Comparison of ENCODE assay signal across 1 cellular context in the genomic region with DNA sequence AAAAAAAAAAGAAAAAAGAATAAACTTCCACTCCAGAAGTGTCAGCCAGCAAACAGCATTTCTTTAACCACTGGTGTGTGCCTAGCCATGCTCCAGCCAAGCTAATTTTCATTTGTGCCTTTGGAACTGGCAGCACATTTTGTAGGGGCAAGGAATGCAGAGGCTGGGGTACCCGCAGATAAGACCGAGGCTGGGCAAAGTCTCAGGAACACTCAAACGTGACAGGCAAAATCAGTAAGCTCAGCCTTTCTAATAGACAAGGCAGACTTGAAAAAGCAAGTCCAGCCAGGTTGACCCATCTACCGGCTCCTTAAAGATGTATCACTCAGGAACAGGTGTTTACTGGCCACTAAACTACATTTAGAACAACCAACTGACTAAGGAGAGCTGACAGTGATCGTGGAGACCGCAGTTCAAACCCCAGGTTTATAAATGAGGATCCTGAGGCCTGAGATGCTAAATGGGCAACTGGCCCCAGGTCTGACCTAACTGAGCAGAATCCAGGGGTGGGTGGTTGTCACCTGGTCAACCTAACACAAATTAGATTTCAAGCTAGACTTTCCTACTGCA.
TF ChIP-seq lines count a peak whose summit lies in the region.

No MANE protein-coding gene starts in this region.

TF ChIP-seq in H1, 55 proteins besides CTCF, POLR2A, EP300 and RAD21:
- TF ChIP-seq TAF1 (IDR thresholded peaks at IDR 0.05; ENCODE audit: low read depth, low read length) (no peak), YY1 (IDR thresholded peaks at IDR 0.05; ENCODE audit: low read depth, low read length) (no peak), CEBPB (IDR thresholded peaks at IDR 0.05; ENCODE audit: low read depth, low read length) (no peak), JUND (IDR thresholded peaks at IDR 0.05; ENCODE audit: low read length) (no peak), MAFK (IDR thresholded peaks at IDR 0.05; ENCODE audit: low read depth, low read length) (no peak), POLR2AphosphoS5 (IDR thresholded peaks at IDR 0.05; ENCODE audit: low read depth, low read length) (no peak), HDAC2 (IDR thresholded peaks at IDR 0.05; ENCODE audit: borderline replicate concordance in 1 of 2, low read depth in 2 of 2, low read length in 2 of 2) (no peak), RNF2 (IDR thresholded peaks at IDR 0.05; ENCODE audit: borderline replicate concordance, low read depth, low read length, missing control alignments, poor library complexity, severe bottlenecking) (no peak), TAF7 (optimal IDR thresholded peaks at IDR 0.05; ENCODE audit: borderline replicate concordance, low read depth, low read length) (no peak), KDM4A (IDR thresholded peaks at IDR 0.05; ENCODE audit: low read depth, low read length, severe bottlenecking) (no peak), EGR1 (IDR thresholded peaks at IDR 0.05; ENCODE audit: borderline replicate concordance, low read depth, low read length) (no peak), SP1 (IDR thresholded peaks at IDR 0.05; ENCODE audit: low read depth, low read length) (no peak), POU5F1 (IDR thresholded peaks at IDR 0.05; ENCODE audit: low read depth, low read length) (no peak), SP4 (IDR thresholded peaks at IDR 0.05; ENCODE audit: low read length) (no peak), ZNF274 (IDR thresholded peaks at IDR 0.05; ENCODE audit: borderline replicate concordance, extremely low read depth, low read length) (no peak), EZH2 (IDR thresholded peaks at IDR 0.05; ENCODE audit: low read depth, low read length, severe bottlenecking) (no peak), NANOG (IDR thresholded peaks at IDR 0.05; ENCODE audit: insufficient read depth, low read depth, low read length, poor library complexity, severe bottlenecking) (no peak)
- TF ChIP-seq, protein P1, sequence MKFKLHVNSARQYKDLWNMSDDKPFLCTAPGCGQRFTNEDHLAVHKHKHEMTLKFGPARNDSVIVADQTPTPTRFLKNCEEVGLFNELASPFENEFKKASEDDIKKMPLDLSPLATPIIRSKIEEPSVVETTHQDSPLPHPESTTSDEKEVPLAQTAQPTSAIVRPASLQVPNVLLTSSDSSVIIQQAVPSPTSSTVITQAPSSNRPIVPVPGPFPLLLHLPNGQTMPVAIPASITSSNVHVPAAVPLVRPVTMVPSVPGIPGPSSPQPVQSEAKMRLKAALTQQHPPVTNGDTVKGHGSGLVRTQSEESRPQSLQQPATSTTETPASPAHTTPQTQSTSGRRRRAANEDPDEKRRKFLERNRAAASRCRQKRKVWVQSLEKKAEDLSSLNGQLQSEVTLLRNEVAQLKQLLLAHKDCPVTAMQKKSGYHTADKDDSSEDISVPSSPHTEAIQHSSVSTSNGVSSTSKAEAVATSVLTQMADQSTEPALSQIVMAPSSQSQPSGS (IDR thresholded peaks at IDR 0.05; ENCODE audit: low read length), result no peak
- TF ChIP-seq, protein P2, sequence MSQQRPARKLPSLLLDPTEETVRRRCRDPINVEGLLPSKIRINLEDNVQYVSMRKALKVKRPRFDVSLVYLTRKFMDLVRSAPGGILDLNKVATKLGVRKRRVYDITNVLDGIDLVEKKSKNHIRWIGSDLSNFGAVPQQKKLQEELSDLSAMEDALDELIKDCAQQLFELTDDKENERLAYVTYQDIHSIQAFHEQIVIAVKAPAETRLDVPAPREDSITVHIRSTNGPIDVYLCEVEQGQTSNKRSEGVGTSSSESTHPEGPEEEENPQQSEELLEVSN (IDR thresholded peaks at IDR 0.05), result no peak
